In genomic region chr2:7752291-7752690, GRCh38 we compare ENCODE assay signal across 27 cellular contexts.
"Had no signal": no experiment of that assay in that cellular context is flagged by ENCODE, and none has a peak within 500 bp of the region (broad histone marks: within the 10 kb centered on the region; RNA-seq: fewer than 3 reads in every experiment).

No MANE protein-coding gene starts in this region.

- ATAC-seq: activated CD4-positive, alpha-beta T cell treated with anti-CD3 and anti-CD28 coated beads for 36 hours; activated CD8-positive, alpha-beta T cell treated with anti-CD3 and anti-CD28 coated beads for 36 hours; Panc1; T-cell had no signal

- H3K27ac ChIP-seq: breast epithelium, SJSA1 had no signal

- H3K36me3 ChIP-seq: breast epithelium, MG63, SJSA1 had no signal

- H3K4me3 ChIP-seq: breast epithelium, MG63, SJSA1 had no signal

- H3K27ac Mint-ChIP-seq: activated CD4-positive, alpha-beta T cell treated with anti-CD3 and anti-CD28 coated beads for 36 hours; activated CD8-positive, alpha-beta T cell treated with anti-CD3 and anti-CD28 coated beads for 36 hours; activated naive CD8-positive, alpha-beta T cell treated with anti-CD3 and anti-CD28 coated beads, Interleukin-2, amount 10 ng/mL, durations not matched to agents 7 days and 5 days; T-cell had no signal

- H3K4me1 ChIP-seq: breast epithelium, SJSA1 had no signal

- H3K4me3 Mint-ChIP-seq: activated CD4-positive, alpha-beta T cell treated with anti-CD3 and anti-CD28 coated beads for 36 hours; activated CD8-positive, alpha-beta T cell treated with anti-CD3 and anti-CD28 coated beads for 36 hours; activated naive CD8-positive, alpha-beta T cell treated with anti-CD3 and anti-CD28 coated beads, Interleukin-2, amount 10 ng/mL, durations not matched to agents 7 days and 5 days; T-cell had no signal

- DNase-seq: activated CD4-positive, alpha-beta T cell treated with anti-CD3 and anti-CD28 coated beads for 36 hours; activated CD4-positive, CD25-positive, alpha-beta regulatory T cell; activated CD8-positive, alpha-beta memory T cell treated with anti-CD3 and anti-CD28 coated beads, Interleukin-2, amount 50 U/mL, for 4 hours; activated CD8-positive, alpha-beta T cell treated with anti-CD3 and anti-CD28 coated beads for 36 hours; activated naive CD4-positive, alpha-beta T cell treated with anti-CD3 and anti-CD28 coated beads, Interleukin-2, amount 50 U/mL, for 16 hours; activated naive CD8-positive, alpha-beta T cell treated with anti-CD3 and anti-CD28 coated beads, Interleukin-2, amount 10 ng/mL, durations not matched to agents 7 days and 5 days; aorta; caudate nucleus; MG63; MV-4-11; NCI-H1092 treated with DMSO at 0.1 percent for 48 hours; NCI-H1417 treated with DMSO at 0.1 percent for 48 hours; NCI-H1694; NCI-H2029; NCI-H2107; NCI-H510A treated with DMSO at 0.1 percent for 48 hours; NCI-H69; NK-92 treated with Interleukin-12 subunit alpha and Interleukin-12 subunit beta, amount 100 ng/mL, for 24 hours; OCI-M1; RPMI8226; SHP77; T-cell; T-helper 2 cell; T1000 had no signal

- H3K27me3 ChIP-seq: breast epithelium, MG63, SJSA1 had no signal

- H3K27me3 Mint-ChIP-seq: activated CD8-positive, alpha-beta T cell treated with anti-CD3 and anti-CD28 coated beads for 36 hours; activated naive CD8-positive, alpha-beta T cell treated with anti-CD3 and anti-CD28 coated beads, Interleukin-2, amount 10 ng/mL, durations not matched to agents 7 days and 5 days; T-cell had no signal
